In the genomic region with DNA sequence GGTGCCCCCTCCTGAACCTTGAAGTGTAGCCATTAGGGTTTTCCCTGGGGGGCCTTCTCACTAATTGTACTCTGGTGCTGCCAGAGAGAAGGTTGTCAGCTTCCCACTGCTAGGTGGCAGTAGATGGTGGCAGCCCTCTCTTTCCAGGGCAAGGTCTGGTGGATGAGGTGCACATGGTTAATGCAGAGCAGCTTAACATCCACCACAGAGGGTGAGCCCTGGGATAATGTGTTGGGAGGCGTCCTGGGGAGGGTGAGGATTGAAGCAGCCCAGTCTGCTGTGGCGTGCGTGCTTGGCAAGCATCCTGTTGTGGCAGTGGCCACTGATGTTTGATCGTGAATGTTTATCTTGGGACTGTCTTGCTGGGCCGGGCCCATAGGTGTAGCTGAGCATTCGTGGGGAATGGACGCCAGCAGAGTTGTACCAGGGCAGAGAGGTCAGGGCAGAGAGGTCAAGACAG, we compare ENCODE assay signal across 2 cellular contexts.
TF ChIP-seq lines count a peak whose summit lies in the region.

No MANE protein-coding gene starts in this region.

TF ChIP-seq in A549, 52 proteins besides CTCF, POLR2A, EP300 and RAD21:
- TF ChIP-seq SMC3 (IDR thresholded peaks at IDR 0.05) = peak; percentile 16; the same call in 1 of the 3 replicates
- TF ChIP-seq HEYL (CRISPR knock-in tag; IDR thresholded peaks at IDR 0.05) = no peak
- TF ChIP-seq JUN (IDR thresholded peaks at IDR 0.05) = peak in 1 of 2 experiments; percentile 19; a peak in 1 of 5 replicates

TF ChIP-seq in IMR-90, 13 proteins besides CTCF, POLR2A, EP300 and RAD21:
- TF ChIP-seq, protein P1, sequence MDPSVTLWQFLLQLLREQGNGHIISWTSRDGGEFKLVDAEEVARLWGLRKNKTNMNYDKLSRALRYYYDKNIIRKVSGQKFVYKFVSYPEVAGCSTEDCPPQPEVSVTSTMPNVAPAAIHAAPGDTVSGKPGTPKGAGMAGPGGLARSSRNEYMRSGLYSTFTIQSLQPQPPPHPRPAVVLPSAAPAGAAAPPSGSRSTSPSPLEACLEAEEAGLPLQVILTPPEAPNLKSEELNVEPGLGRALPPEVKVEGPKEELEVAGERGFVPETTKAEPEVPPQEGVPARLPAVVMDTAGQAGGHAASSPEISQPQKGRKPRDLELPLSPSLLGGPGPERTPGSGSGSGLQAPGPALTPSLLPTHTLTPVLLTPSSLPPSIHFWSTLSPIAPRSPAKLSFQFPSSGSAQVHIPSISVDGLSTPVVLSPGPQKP (IDR thresholded peaks at IDR 0.05; ENCODE audit: borderline replicate concordance, low read depth, low read length) = no peak
- TF ChIP-seq BHLHE40 (IDR thresholded peaks at IDR 0.05; ENCODE audit: low read depth, low read length) (no peak), FOS (IDR thresholded peaks at IDR 0.05; ENCODE audit: low read depth, low read length) (no peak), MAZ (IDR thresholded peaks at IDR 0.05; ENCODE audit: borderline replicate concordance, low read depth, low read length) (no peak), RCOR1 (IDR thresholded peaks at IDR 0.05; ENCODE audit: insufficient replicate concordance, low read length) (no peak), MAFK (IDR thresholded peaks at IDR 0.05; ENCODE audit: low read depth, low read length) (no peak), SMC3 (IDR thresholded peaks at IDR 0.05; ENCODE audit: low read depth, low read length) (no peak), NFE2L2 (IDR thresholded peaks at IDR 0.05; ENCODE audit: low read depth, low read length) (no peak), CHD1 (IDR thresholded peaks at IDR 0.05; ENCODE audit: low read depth, low read length) (no peak), RFX5 (IDR thresholded peaks at IDR 0.05; ENCODE audit: low read depth, low read length) (no peak), MXI1 (IDR thresholded peaks at IDR 0.05; ENCODE audit: borderline replicate concordance, low read depth, low read length) (no peak), CEBPB (IDR thresholded peaks at IDR 0.05; ENCODE audit: low read depth, low read length) (no peak)
- TF ChIP-seq, protein P2, sequence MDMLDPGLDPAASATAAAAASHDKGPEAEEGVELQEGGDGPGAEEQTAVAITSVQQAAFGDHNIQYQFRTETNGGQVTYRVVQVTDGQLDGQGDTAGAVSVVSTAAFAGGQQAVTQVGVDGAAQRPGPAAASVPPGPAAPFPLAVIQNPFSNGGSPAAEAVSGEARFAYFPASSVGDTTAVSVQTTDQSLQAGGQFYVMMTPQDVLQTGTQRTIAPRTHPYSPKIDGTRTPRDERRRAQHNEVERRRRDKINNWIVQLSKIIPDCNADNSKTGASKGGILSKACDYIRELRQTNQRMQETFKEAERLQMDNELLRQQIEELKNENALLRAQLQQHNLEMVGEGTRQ (IDR thresholded peaks at IDR 0.05; ENCODE audit: low read depth, low read length) = no peak
TF ChIP-seq in IMR-90: peak in this region for 0.
